Comparison of ENCODE assay signal across 19 cellular contexts in the genomic region with DNA sequence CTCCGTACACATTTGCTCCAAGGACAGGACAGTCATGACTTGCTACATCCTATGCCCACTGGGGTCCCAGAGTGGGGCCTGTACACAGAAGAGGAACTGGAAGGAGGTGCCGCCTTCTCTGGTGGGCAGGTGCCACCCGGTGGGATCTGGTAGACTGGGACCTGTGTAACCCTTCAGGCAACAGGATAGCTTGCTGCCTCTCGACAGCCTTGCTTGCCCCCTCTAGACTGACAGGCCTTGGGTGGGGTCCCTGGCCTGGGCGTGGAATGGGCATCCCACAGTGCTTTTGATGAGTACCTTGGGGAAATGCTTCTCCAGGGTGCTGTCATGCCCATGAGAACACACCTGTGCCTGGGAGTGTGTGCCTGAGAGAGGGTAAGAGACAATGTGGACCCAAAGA. TPM values are rescaled to one million over a fixed set of nuclear protein-coding genes. Genes with fewer than 3 reads are reported as not detected.
"Had no signal": no experiment of that assay in that cellular context is flagged by ENCODE, and none has a peak within 500 bp of the region (broad histone marks: within the 10 kb centered on the region; RNA-seq: fewer than 3 reads in every experiment).

No MANE protein-coding gene starts in this region.

- H3K4me3 Mint-ChIP-seq: activated CD4-positive, alpha-beta T cell treated with anti-CD3 and anti-CD28 coated beads, Interleukin-2, amount 10 ng/mL, durations not matched to agents 7 days and 5 days; activated naive CD8-positive, alpha-beta T cell; endodermal cell; natural killer cell treated with Interleukin-12 subunit alpha and Interleukin-12 subunit beta and Interleukin-15 and Interleukin-18, amount 100 ng/mL, for 72 hours; stimulated activated naive B cell treated with anti-CD40 and anti-IgM and Interleukin-4, amounts not matched to agents 10 μg/mL and 1 μg/mL and 100 μg/mL, for 72 hours had no signal

- H3K27ac Mint-ChIP-seq: activated CD4-positive, alpha-beta T cell treated with anti-CD3 and anti-CD28 coated beads, Interleukin-2, amount 10 ng/mL, durations not matched to agents 7 days and 5 days; activated naive CD8-positive, alpha-beta T cell; activated T-helper 2 cell treated with anti-CD3 and anti-CD28 coated beads, Interferon-gamma antibody, Interleukin-2, Interleukin-4, amounts not matched to agents 10 μg/mL and 5 μg/mL and 100 μg/mL, durations not matched to agents 14 hours and 24 hours and 36 hours; endodermal cell; natural killer cell treated with Interleukin-12 subunit alpha and Interleukin-12 subunit beta and Interleukin-15 and Interleukin-18, amount 100 ng/mL, for 72 hours; stimulated activated naive B cell treated with anti-CD40 and anti-IgM and Interleukin-4, amounts not matched to agents 10 μg/mL and 1 μg/mL and 100 μg/mL, for 72 hours had no signal

- DNase-seq: activated CD4-positive, alpha-beta T cell treated with anti-CD3 and anti-CD28 coated beads, Interleukin-2, amount 10 ng/mL, durations not matched to agents 7 days and 5 days; brain microvascular endothelial cell; dermis blood vessel endothelial cell; endodermal cell; kidney; mesendoderm; nucleus accumbens; stimulated activated naive B cell treated with anti-CD40 and anti-IgM and Interleukin-4, amounts not matched to agents 10 μg/mL and 1 μg/mL and 100 μg/mL, for 72 hours; SW 1271 had no signal

- ATAC-seq: natural killer cell treated with Interleukin-12 subunit alpha and Interleukin-12 subunit beta and Interleukin-15 and Interleukin-18, amount 100 ng/mL, for 72 hours; psoas muscle; right lobe of liver; stimulated activated naive B cell treated with anti-CD40 and anti-IgM and Interleukin-4, amounts not matched to agents 10 μg/mL and 1 μg/mL and 100 μg/mL, for 72 hours had no signal

- H3K36me3 Mint-ChIP-seq: activated naive CD8-positive, alpha-beta T cell; natural killer cell treated with Interleukin-12 subunit alpha and Interleukin-12 subunit beta and Interleukin-15 and Interleukin-18, amount 100 ng/mL, for 72 hours; stimulated activated naive B cell treated with anti-CD40 and anti-IgM and Interleukin-4, amounts not matched to agents 10 μg/mL and 1 μg/mL and 100 μg/mL, for 72 hours had no signal

- FAIRE-seq: kidney, TTC549 had no signal

- H3K4me1 Mint-ChIP-seq: endodermal cell had no signal

- H3K9me3 Mint-ChIP-seq: activated CD4-positive, alpha-beta T cell treated with anti-CD3 and anti-CD28 coated beads, Interleukin-2, amount 10 ng/mL, durations not matched to agents 7 days and 5 days; activated T-helper 2 cell treated with anti-CD3 and anti-CD28 coated beads, Interferon-gamma antibody, Interleukin-2, Interleukin-4, amounts not matched to agents 10 μg/mL and 5 μg/mL and 100 μg/mL, durations not matched to agents 14 hours and 24 hours and 36 hours; natural killer cell treated with Interleukin-12 subunit alpha and Interleukin-12 subunit beta and Interleukin-15 and Interleukin-18, amount 100 ng/mL, for 72 hours had no signal

RNA-seq across cellular contexts. Expression of a gene that starts 15.8 kb away (rescaled TPM):
- total RNA-seq: natural killer cell treated with Interleukin-12 subunit alpha and Interleukin-12 subunit beta and Interleukin-15 and Interleukin-18, amount 100 ng/mL, for 72 hours had no signal

RNA-seq across cellular contexts. Expression of a gene that starts 49.6 kb away (rescaled TPM):
- total RNA-seq: activated CD4-positive, alpha-beta T cell treated with anti-CD3 and anti-CD28 coated beads, Interleukin-2, amount 10 ng/mL, durations not matched to agents 7 days and 5 days; activated T-helper 2 cell treated with anti-CD3 and anti-CD28 coated beads, Interferon-gamma antibody, Interleukin-2, Interleukin-4, amounts not matched to agents 10 μg/mL and 5 μg/mL and 100 μg/mL, durations not matched to agents 14 hours and 24 hours and 36 hours; hepatocyte; natural killer cell treated with Interleukin-12 subunit alpha and Interleukin-12 subunit beta and Interleukin-15 and Interleukin-18, amount 100 ng/mL, for 72 hours; SK-MEL-5; T-helper 2 cell treated with Interferon-gamma antibody and Interleukin-4, amounts not matched to agents 100 ng/mL and 5 ng/mL, for 36 hours; vagina had no signal
- polyA plus RNA-seq: hepatocyte had no signal
